ENCODE assay signal across 25 cellular contexts in genomic region chr16:27566417-27566816, GRCh38. TPM values are rescaled to one million over a fixed set of nuclear protein-coding genes. Genes with fewer than 3 reads are reported as not detected.
A peak's percentile ranks its signal among the peaks of the same experiment; 100 is the strongest.
DNase-seq lines count a peak whose midpoint lies in the region; ATAC-seq, FAIRE-seq and TF ChIP-seq lines count a peak whose summit lies in the region.
"Had no signal": no experiment of that assay in that cellular context is flagged by ENCODE, and none has a peak within 500 bp of the region (broad histone marks: within the 10 kb centered on the region; RNA-seq: fewer than 3 reads in every experiment).

No MANE protein-coding gene starts in this region.

- H3K4me3 Mint-ChIP-seq in dendritic cell treated with granulocyte-macrophage colony-stimulating factor and Interleukin-4, amounts not matched to agents 40 ng/mL and 50 ng/mL, for 4 days: no peak overlapping the region
- H3K4me3 Mint-ChIP-seq: activated CD4-positive, alpha-beta T cell treated with anti-CD3 and anti-CD28 coated beads for 36 hours; activated T-cell treated with anti-CD3 and anti-CD28 coated beads, Interleukin-2, amount 50 U/mL, for 4 hours; CD4-positive, CD25-positive, alpha-beta regulatory T cell had no signal

- no peak overlapping the region for H2AFZ ChIP-seq in HepG2 (ENCODE audit: low read length)
- H2AFZ ChIP-seq: GM23248 had no signal

- H3K27ac ChIP-seq in small intestine (ENCODE audit: low read depth in 1 of 2, low read length in 1 of 2): no peak overlapping the region
- H3K27ac ChIP-seq in HepG2 (ENCODE audit: extremely low read length, insufficient read depth, low read length): no peak overlapping the region
- H3K27ac ChIP-seq: body of pancreas, GM23248, testis had no signal

- H3K4me3 ChIP-seq in small intestine (ENCODE audit: low read depth in 1 of 2, low read length in 2 of 2) (no peak overlapping the region), HepG2 (replicated peaks in 1 of 3; ENCODE audit: insufficient read depth in 1 of 3, low read depth in 2 of 3, low read length in 3 of 3) (no peak overlapping the region)
- H3K4me3 ChIP-seq: body of pancreas, GM23248, testis had no signal

- H3K79me2 ChIP-seq in HepG2 (ENCODE audit: insufficient read depth, low read length): no peaks in the 10 kb centered on the region

- BruUV-seq in HepG2 (replicated peaks; lab: Mats Ljungman, UMichigan): no TSS peak

- H3K4me1 Mint-ChIP-seq in dendritic cell treated with granulocyte-macrophage colony-stimulating factor and Interleukin-4, amounts not matched to agents 40 ng/mL and 50 ng/mL, for 4 days (ENCODE audit: low read depth): peaks cover 14% of the 10 kb centered on the region
- H3K4me1 Mint-ChIP-seq: activated CD4-positive, alpha-beta T cell treated with anti-CD3 and anti-CD28 coated beads for 36 hours had no signal

- TF ChIP-seq RAD21 in HepG2 (CRISPR knock-in tag; IDR thresholded peaks at IDR 0.05): no peak

- H3K27me3 ChIP-seq in small intestine (ENCODE audit: control insufficient read depth in 2 of 2, insufficient read depth in 2 of 2, low read length in 2 of 2): no peaks in the 10 kb centered on the region
- H3K27me3 ChIP-seq in HepG2 (ENCODE audit: control insufficient read depth in 1 of 2, insufficient read depth in 2 of 2, low read length in 2 of 2): no peaks in the 10 kb centered on the region
- H3K27me3 ChIP-seq: body of pancreas, testis had no signal

- TF ChIP-seq POLR2A in HepG2 (IDR thresholded peaks at IDR 0.05; ENCODE audit: insufficient read depth in 1 of 2, low read depth in 2 of 2, low read length in 2 of 2): no peak

- in situ Hi-C loops in HepG2 (cut with HindIII; ENCODE audit: extremely low pct_ligation_motif_present, low pct_unique_long_range_greater_than_20kb): no loop called here

- CTCF ChIA-PET in HepG2 (lab: Yijun Ruan, JAX; ENCODE audit: low intra/inter-chr PET ratio, low total read pairs): no interaction called here

- ATAC-seq in GM21447 (IDR thresholded peaks at IDR 0.05; ENCODE audit: unreplicated experiment) (no peak), HepG2 (no peak)
- ATAC-seq: activated CD4-positive, alpha-beta T cell treated with anti-CD3 and anti-CD28 coated beads for 36 hours; activated T-cell treated with anti-CD3 and anti-CD28 coated beads, Interleukin-2, amount 50 U/mL, for 4 hours; body of pancreas had no signal

- TF ChIP-seq EP300 in HepG2 (IDR thresholded peaks at IDR 0.05; ENCODE audit: low read depth in 2 of 2, low read length in 2 of 2) (no peak), HepG2 (CRISPR knock-in tag; IDR thresholded peaks at IDR 0.05; ENCODE audit: borderline replicate concordance) (no peak)

- H3K27ac Mint-ChIP-seq in dendritic cell treated with granulocyte-macrophage colony-stimulating factor and Interleukin-4, amounts not matched to agents 40 ng/mL and 50 ng/mL, for 4 days: peak overlapping the region; percentile 1
- H3K27ac Mint-ChIP-seq: activated CD4-positive, alpha-beta T cell treated with anti-CD3 and anti-CD28 coated beads for 36 hours; CD4-positive, CD25-positive, alpha-beta regulatory T cell had no signal

- H3K9me3 Mint-ChIP-seq in dendritic cell treated with granulocyte-macrophage colony-stimulating factor and Interleukin-4, amounts not matched to agents 40 ng/mL and 50 ng/mL, for 4 days: no peaks in the 10 kb centered on the region
- H3K9me3 Mint-ChIP-seq: activated T-cell treated with anti-CD3 and anti-CD28 coated beads, Interleukin-2, amount 50 U/mL, for 4 hours; CD4-positive, CD25-positive, alpha-beta regulatory T cell had no signal

- intact Hi-C loops in dendritic cell treated with granulocyte-macrophage colony-stimulating factor and Interleukin-4, amounts not matched to agents 40 ng/mL and 50 ng/mL, for 4 days (cut with micrococcal nuclease): no loop called here
- intact Hi-C loops in HepG2 (cut with micrococcal nuclease; ENCODE audit: unreplicated experiment): no loop called here

- no peak overlapping the region for H3K4me2 ChIP-seq in HepG2 (ENCODE audit: low read depth, low read length)

- H3K36me3 ChIP-seq in small intestine (ENCODE audit: control insufficient read depth in 2 of 2, insufficient read depth in 2 of 2, low read length in 2 of 2) (no peaks in the 10 kb centered on the region), HepG2 (replicated peaks in 1 of 2; ENCODE audit: control insufficient read depth in 1 of 2, insufficient read depth in 2 of 2, low read length in 2 of 2) (no peaks in the 10 kb centered on the region; a peak in 1 of 5 replicates)

- H3K36me3 Mint-ChIP-seq in dendritic cell treated with granulocyte-macrophage colony-stimulating factor and Interleukin-4, amounts not matched to agents 40 ng/mL and 50 ng/mL, for 4 days (ENCODE audit: low read depth): no peaks in the 10 kb centered on the region

- FAIRE-seq in small intestine (lab: Jason Lieb, UNC) (no peak), HepG2 (lab: Jason Lieb, UNC) (no peak)
- FAIRE-seq: G401.6 had no signal

- no peaks in the 10 kb centered on the region for H3K27me3 Mint-ChIP-seq in dendritic cell treated with granulocyte-macrophage colony-stimulating factor and Interleukin-4, amounts not matched to agents 40 ng/mL and 50 ng/mL, for 4 days
- H3K27me3 Mint-ChIP-seq: activated CD4-positive, alpha-beta T cell treated with anti-CD3 and anti-CD28 coated beads for 36 hours; CD4-positive, CD25-positive, alpha-beta regulatory T cell had no signal

- H3K9me3 ChIP-seq in small intestine (ENCODE audit: control insufficient read depth, low read depth) (no peaks in the 10 kb centered on the region), HepG2 (ENCODE audit: low read length) (no peaks in the 10 kb centered on the region)
- H3K9me3 ChIP-seq: body of pancreas, testis had no signal

- no peak for TF ChIP-seq CTCF in HepG2 (CRISPR knock-in tag; IDR thresholded peaks at IDR 0.05)

- DNase-seq in CMK (ENCODE audit: low read depth) (peak; percentile 52), OCI-M1 (lab: John Stamatoyannopoulos, UW) (peak; percentile 74), small intestine (peak; percentile 15), T-helper 2 cell (no peak), NCI-H2029 treated with DMSO at 0.1 percent for 48 hours (lab: John Stamatoyannopoulos, UW) (no peak), HepG2 (ENCODE audit: low spot score) (no peak)
- DNase-seq: activated CD4-positive, alpha-beta T cell treated with anti-CD3 and anti-CD28 coated beads for 36 hours; activated naive CD4-positive, alpha-beta T cell; activated T-cell treated with anti-CD3 and anti-CD28 coated beads, Interleukin-2, amount 50 U/mL, for 4 hours; body of pancreas; CD4-positive, CD25-positive, alpha-beta regulatory T cell; cerebellar nuclear complex; GM23248; KG1; mammary epithelial cell; MM.1S; NCI-H1694; NCI-H2171; NCI-H524 treated with DMSO at 0.1 percent for 48 hours; stimulated activated CD4-positive, alpha-beta T cell treated with anti-CD3 and anti-CD28 coated beads, Interleukin-4, amount 100 ng/mL, for 24 hours; stimulated activated naive CD4-positive, alpha-beta T cell; testis had no signal

- POLR2A ChIA-PET in HepG2 (lab: Yijun Ruan, JAX): no interaction called here

- no peak overlapping the region for H3K9ac ChIP-seq in HepG2 (ENCODE audit: insufficient read depth, low read depth, low read length)
- H3K9ac ChIP-seq: GM23248 had no signal

- 63 to 65% (median 65%) methylated on average over 6 of the region's 6 CpGs for WGBS in small intestine, 3 donors
- 97% methylated on average over 6 of the region's 6 CpGs for WGBS in HepG2 (ENCODE audit: low lambda C conversion rate)

- H4K20me1 ChIP-seq in HepG2 (ENCODE audit: insufficient read depth, low read length): no peaks in the 10 kb centered on the region

- H3K4me1 ChIP-seq in small intestine (ENCODE audit: control insufficient read depth in 2 of 2, insufficient read depth in 1 of 2, low read depth in 1 of 2, low read length in 1 of 2) (no peaks in the 10 kb centered on the region), HepG2 (ENCODE audit: insufficient read depth, low read length) (no peaks in the 10 kb centered on the region)
- H3K4me1 ChIP-seq: testis had no signal

RNA-seq across cellular contexts. Expression of gene KATNIP, which starts 16.5 kb away (rescaled TPM):
- polyA plus RNA-seq in small intestine (10 to 100 TPM in 2 of 3 donors, 1 to 10 TPM in 1; 1.9 to 10.7 (median 10.2) TPM), HepG2 (2011; rRNA removed) (9.7 and 13.1 TPM in 2 replicates)
- 11.8 and 12.0 TPM in 2 replicates for total RNA-seq in HepG2 (2016; rRNA removed; fragmentation: Illumina TruSeq; extraction: Trizol)
- total RNA-seq in HepG2 (2016; cell fraction: cytosol; rRNA removed; fragmentation: Illumina TruSeq; extraction: Trizol; ENCODE audit: low read depth): 1.4 and 2.9 TPM in 2 replicates
- total RNA-seq in HepG2 (2016; cell fraction: insoluble cytoplasmic fraction; rRNA removed; fragmentation: Illumina TruSeq; extraction: Trizol): 11.9 and 13.3 TPM in 2 replicates
- 3.3 and 4.4 TPM in 2 replicates for total RNA-seq in HepG2 (2016; cell fraction: membrane; rRNA removed; fragmentation: Illumina TruSeq; extraction: Trizol)
- 19.2 and 23.9 TPM in 2 replicates for total RNA-seq in HepG2 (2016; cell fraction: nucleus; rRNA removed; fragmentation: Illumina TruSeq; extraction: Trizol)
- 4.9 and 5.9 TPM in 2 replicates for polyA plus RNA-seq in HepG2 (2011; cell fraction: cytosol; rRNA removed)
- 69.4 and 79.1 TPM in 2 replicates for polyA plus RNA-seq in HepG2 (2011; cell fraction: nucleus; rRNA removed)
- 7.3 and 9.1 TPM in 2 replicates for polyA plus RNA-seq in HepG2 (2012)
- 0.67 and 0.72 TPM in 2 replicates for polyA plus RNA-seq in HepG2 (2016; cell fraction: cytosol; fragmentation: Illumina TruSeq; extraction: Trizol; ENCODE audit: low read depth)
- 5.8 and 8.3 TPM in 2 replicates for polyA plus RNA-seq in HepG2 (2016; cell fraction: insoluble cytoplasmic fraction; fragmentation: Illumina TruSeq; extraction: Trizol; ENCODE audit: low read depth)
- polyA plus RNA-seq in HepG2 (2016; cell fraction: membrane; fragmentation: Illumina TruSeq; extraction: Trizol; ENCODE audit: low read depth): 0.84 and 1.0 TPM in 2 replicates
- 26.4 and 32.6 TPM in 2 replicates for polyA plus RNA-seq in HepG2 (2016; cell fraction: nucleus; fragmentation: Illumina TruSeq; extraction: Trizol; ENCODE audit: insufficient read depth, low read depth)
- 14.8 and 27.4 TPM in 2 replicates for polyA minus RNA-seq in HepG2 (2011; rRNA and poly(A)+ RNA removed; ENCODE audit: low replicate concordance)
- polyA minus RNA-seq in HepG2 (2011; cell fraction: cytosol; rRNA and poly(A)+ RNA removed): 5.6 and 7.6 TPM in 2 replicates
- 46.9 and 47.9 TPM in 2 replicates for polyA minus RNA-seq in HepG2 (2011; cell fraction: nucleus; rRNA and poly(A)+ RNA removed)

RNA-seq across cellular contexts. Expression of gene GTF3C1, which starts 16.7 kb away (rescaled TPM):
- polyA plus RNA-seq in small intestine (10 to 100 TPM; 30.4 to 47.0 (median 35.9) TPM), HepG2 (2011; rRNA removed) (29.2 and 36.7 TPM in 2 replicates)
- 44.9 and 72.7 TPM in 2 replicates for total RNA-seq in HepG2 (2016; rRNA removed; fragmentation: Illumina TruSeq; extraction: Trizol)
- total RNA-seq in HepG2 (2016; cell fraction: cytosol; rRNA removed; fragmentation: Illumina TruSeq; extraction: Trizol; ENCODE audit: low read depth): 15.7 and 16.0 TPM in 2 replicates
- total RNA-seq in HepG2 (2016; cell fraction: insoluble cytoplasmic fraction; rRNA removed; fragmentation: Illumina TruSeq; extraction: Trizol): 34.4 and 74.8 TPM in 2 replicates
- 23.3 and 26.6 TPM in 2 replicates for total RNA-seq in HepG2 (2016; cell fraction: membrane; rRNA removed; fragmentation: Illumina TruSeq; extraction: Trizol)
- 94.4 and 99.1 TPM in 2 replicates for total RNA-seq in HepG2 (2016; cell fraction: nucleus; rRNA removed; fragmentation: Illumina TruSeq; extraction: Trizol)
- 23.4 and 32.3 TPM in 2 replicates for polyA plus RNA-seq in HepG2 (2011; cell fraction: cytosol; rRNA removed)
- 116 and 121 TPM in 2 replicates for polyA plus RNA-seq in HepG2 (2011; cell fraction: nucleus; rRNA removed)
- 36.5 and 37.3 TPM in 2 replicates for polyA plus RNA-seq in HepG2 (2012)
- polyA plus RNA-seq in HepG2 (2016; cell fraction: cytosol; fragmentation: Illumina TruSeq; extraction: Trizol; ENCODE audit: low read depth): 7.7 TPM in 2 replicates
- polyA plus RNA-seq in HepG2 (2016; cell fraction: insoluble cytoplasmic fraction; fragmentation: Illumina TruSeq; extraction: Trizol; ENCODE audit: low read depth): 36.4 and 43.1 TPM in 2 replicates
- 12.2 and 12.6 TPM in 2 replicates for polyA plus RNA-seq in HepG2 (2016; cell fraction: membrane; fragmentation: Illumina TruSeq; extraction: Trizol; ENCODE audit: low read depth)
- 147 and 157 TPM in 2 replicates for polyA plus RNA-seq in HepG2 (2016; cell fraction: nucleus; fragmentation: Illumina TruSeq; extraction: Trizol; ENCODE audit: insufficient read depth, low read depth)
- polyA minus RNA-seq in HepG2 (2011; rRNA and poly(A)+ RNA removed; ENCODE audit: low replicate concordance): 64.4 and 114 TPM in 2 replicates
- polyA minus RNA-seq in HepG2 (2011; cell fraction: cytosol; rRNA and poly(A)+ RNA removed): 73.8 and 74.4 TPM in 2 replicates
- 75.6 and 96.5 TPM in 2 replicates for polyA minus RNA-seq in HepG2 (2011; cell fraction: nucleus; rRNA and poly(A)+ RNA removed)

Comparison
In these comparisons a context has a peak if more than half of its experiments do, and no peak if none do; other contexts are left out.
1. DNase-seq: peak in CMK (single experiment), OCI-M1 (single experiment) and small intestine (single experiment); none in T-helper 2 cell (0 of 5), NCI-H2029 treated with DMSO at 0.1 percent for 48 hours (single experiment) and HepG2 (single experiment).